In genomic region chr11:100687630-100688395, GRCh38 we compare ENCODE assay signal across 8 cellular contexts. TPM values are rescaled to one million over a fixed set of nuclear protein-coding genes. Genes with fewer than 3 reads are reported as not detected.
DNase-seq lines count a peak whose midpoint lies in the region; ATAC-seq, FAIRE-seq and TF ChIP-seq lines count a peak whose summit lies in the region.

No MANE protein-coding gene starts in this region.

- peaks cover 60% of the 10 kb centered on the region for H3K27me3 ChIP-seq in neutrophil

- peaks cover 26% of the 10 kb centered on the region for H3K27me3 Mint-ChIP-seq in activated T-helper 1 cell treated with anti-CD3 and anti-CD28 coated beads, Interleukin-12 subunit alpha, Interleukin-12 subunit beta, Interleukin-2, Interleukin-4 antibody, amounts not matched to agents 30 ng/mL and 10 ng/mL and 1 ng/mL, durations not matched to agents 14 hours and 24 hours and 36 hours (ENCODE audit: insufficient read depth)

- H3K4me1 Mint-ChIP-seq in activated T-helper 1 cell treated with anti-CD3 and anti-CD28 coated beads, Interleukin-12 subunit alpha, Interleukin-12 subunit beta, Interleukin-2, Interleukin-4 antibody, amounts not matched to agents 30 ng/mL and 10 ng/mL and 1 ng/mL, durations not matched to agents 14 hours and 24 hours and 36 hours (ENCODE audit: low read depth), result peaks cover 14% of the 10 kb centered on the region

- H3K27ac Mint-ChIP-seq in activated T-helper 1 cell treated with anti-CD3 and anti-CD28 coated beads, Interleukin-12 subunit alpha, Interleukin-12 subunit beta, Interleukin-2, Interleukin-4 antibody, amounts not matched to agents 30 ng/mL and 10 ng/mL and 1 ng/mL, durations not matched to agents 14 hours and 24 hours and 36 hours, result no peak overlapping the region

- H3K27ac ChIP-seq in neutrophil, result no peak overlapping the region

- H3K4me1 ChIP-seq in neutrophil (ENCODE audit: control insufficient read depth in 1 of 2, insufficient read depth in 1 of 2, low read depth in 1 of 2, low read length in 1 of 2), result no peaks in the 10 kb centered on the region

- ATAC-seq in HG02938 (IDR thresholded peaks at IDR 0.05; ENCODE audit: unreplicated experiment), result peak; percentile 74

- H3K9me3 Mint-ChIP-seq in activated T-helper 1 cell treated with anti-CD3 and anti-CD28 coated beads, Interleukin-12 subunit alpha, Interleukin-12 subunit beta, Interleukin-2, Interleukin-4 antibody, amounts not matched to agents 30 ng/mL and 10 ng/mL and 1 ng/mL, durations not matched to agents 14 hours and 24 hours and 36 hours, result no peaks in the 10 kb centered on the region

- H3K4me3 Mint-ChIP-seq in activated T-helper 1 cell treated with anti-CD3 and anti-CD28 coated beads, Interleukin-12 subunit alpha, Interleukin-12 subunit beta, Interleukin-2, Interleukin-4 antibody, amounts not matched to agents 30 ng/mL and 10 ng/mL and 1 ng/mL, durations not matched to agents 14 hours and 24 hours and 36 hours, result peak overlapping the region; percentile 80

- DNase-seq in AG20443 (ENCODE audit: low spot score) (peak; percentile 80), GM18507 (ENCODE audit: extremely low spot score, insufficient read length, low read depth) (no peak), NCI-H1694 treated with DMSO at 0.1 percent for 48 hours (lab: John Stamatoyannopoulos, UW) (peak; percentile 16), glomerular endothelial cell (ENCODE audit: extremely low read depth, low read depth, low spot score) (peak; percentile 78)
- DNase-seq in activated T-helper 1 cell treated with anti-CD3 and anti-CD28 coated beads, Interleukin-12 subunit alpha, Interleukin-12 subunit beta, Interleukin-2, Interleukin-4 antibody, amounts not matched to agents 30 ng/mL and 10 ng/mL and 1 ng/mL, durations not matched to agents 14 hours and 24 hours and 36 hours (ENCODE audit: low spot score), result no peak
- no peak for DNase-seq in activated CD4-positive, CD25-positive, alpha-beta regulatory T cell (lab: John Stamatoyannopoulos, UW)

- peak overlapping the region; percentile 2 to 54 for H3K4me3 ChIP-seq in neutrophil (ENCODE audit: low read depth in 1 of 2, low read length in 1 of 2)

- TF ChIP-seq CTCF in neutrophil (IDR thresholded peaks at IDR 0.05), result no peak

- FAIRE-seq in GM18507 (lab: Jason Lieb, UNC), result peak; percentile 50

- intact Hi-C loops in activated T-helper 1 cell treated with anti-CD3 and anti-CD28 coated beads, Interleukin-12 subunit alpha, Interleukin-12 subunit beta, Interleukin-2, Interleukin-4 antibody, amounts not matched to agents 30 ng/mL and 10 ng/mL and 1 ng/mL, durations not matched to agents 14 hours and 24 hours and 36 hours (cut with micrococcal nuclease), result no loop called here

- no peaks in the 10 kb centered on the region for H3K9me3 ChIP-seq in neutrophil

- H3K36me3 Mint-ChIP-seq in activated T-helper 1 cell treated with anti-CD3 and anti-CD28 coated beads, Interleukin-12 subunit alpha, Interleukin-12 subunit beta, Interleukin-2, Interleukin-4 antibody, amounts not matched to agents 30 ng/mL and 10 ng/mL and 1 ng/mL, durations not matched to agents 14 hours and 24 hours and 36 hours (ENCODE audit: low read depth), result no peaks in the 10 kb centered on the region

- H3K36me3 ChIP-seq in neutrophil, result no peaks in the 10 kb centered on the region

RNA-seq across cellular contexts. Expression of gene ARHGAP42, which starts 0.7 kb away (rescaled TPM):
- total RNA-seq in activated T-helper 1 cell treated with anti-CD3 and anti-CD28 coated beads, Interleukin-12 subunit alpha, Interleukin-12 subunit beta, Interleukin-2, Interleukin-4 antibody, amounts not matched to agents 30 ng/mL and 10 ng/mL and 1 ng/mL, durations not matched to agents 14 hours and 24 hours and 36 hours, result 0.10 and 0.24 TPM in 2 replicates
- 11.9 and 12.7 TPM in 2 replicates for total RNA-seq in glomerular endothelial cell

Comparison
In these comparisons a context has a peak if more than half of its experiments do, and no peak if none do; other contexts are left out.
1. DNase-seq: peak in AG20443 (single experiment), NCI-H1694 treated with DMSO at 0.1 percent for 48 hours (single experiment) and glomerular endothelial cell (single experiment); none in GM18507 (single experiment), activated T-helper 1 cell treated with anti-CD3 and anti-CD28 coated beads, Interleukin-12 subunit alpha, Interleukin-12 subunit beta, Interleukin-2, Interleukin-4 antibody, amounts not matched to agents 30 ng/mL and 10 ng/mL and 1 ng/mL, durations not matched to agents 14 hours and 24 hours and 36 hours (single experiment) and activated CD4-positive, CD25-positive, alpha-beta regulatory T cell (0 of 4).
2. RNA of gene ARHGAP42, which starts 0.7 kb away (total RNA-seq): 11.9 to 12.7 TPM in glomerular endothelial cell; 0.10 to 0.24 TPM in activated T-helper 1 cell treated with anti-CD3 and anti-CD28 coated beads, Interleukin-12 subunit alpha, Interleukin-12 subunit beta, Interleukin-2, Interleukin-4 antibody, amounts not matched to agents 30 ng/mL and 10 ng/mL and 1 ng/mL, durations not matched to agents 14 hours and 24 hours and 36 hours; every median in the first group is over 10 times any median in the second.